ENCODE assay signal across 32 cellular contexts in the genomic region with DNA sequence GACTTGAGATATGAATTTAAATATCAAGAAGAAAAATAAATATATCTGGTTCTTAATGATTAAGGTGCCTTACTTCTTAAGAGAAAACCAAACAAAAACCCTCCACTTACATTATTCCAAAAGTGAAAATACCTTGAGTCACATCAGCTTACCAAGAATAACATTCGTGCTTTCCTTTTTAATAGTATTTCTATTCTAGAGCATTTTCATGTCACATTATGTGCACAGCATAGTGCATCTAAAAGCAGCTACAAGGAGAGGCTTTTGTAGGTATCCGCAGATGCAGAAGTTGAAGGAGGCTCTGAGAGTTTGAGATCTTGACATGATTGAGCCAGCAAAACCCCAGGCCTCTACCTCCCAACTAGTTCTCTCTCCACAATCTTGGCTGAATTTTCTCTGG.
DNase-seq lines count a peak whose midpoint lies in the region; ATAC-seq and TF ChIP-seq lines count a peak whose summit lies in the region.
"Had no signal": no experiment of that assay in that cellular context is flagged by ENCODE, and none has a peak within 500 bp of the region (broad histone marks: within the 10 kb centered on the region; RNA-seq: fewer than 3 reads in every experiment).

No MANE protein-coding gene starts in this region.

- H3K4me3 ChIP-seq in upper lobe of left lung, result no peak overlapping the region
- H3K4me3 ChIP-seq: heart right ventricle, suprapubic skin, uterus had no signal

- no peak for TF ChIP-seq EP300 in upper lobe of left lung (IDR thresholded peaks at IDR 0.05)

- no peak for TF ChIP-seq CTCF in GM13976 (IDR thresholded peaks at IDR 0.05; ENCODE audit: borderline replicate concordance, control extremely low read depth, extremely low read depth, insufficient read depth, missing control alignments)
- no peak for TF ChIP-seq CTCF in upper lobe of left lung (IDR thresholded peaks at IDR 0.05)

- H3K9me3 ChIP-seq in upper lobe of left lung, result no peaks in the 10 kb centered on the region
- H3K9me3 ChIP-seq: heart right ventricle, SK-N-SH, suprapubic skin, uterus had no signal

- no peak for TF ChIP-seq POLR2A in upper lobe of left lung (IDR thresholded peaks at IDR 0.05)

- ATAC-seq in GM19395 (IDR thresholded peaks at IDR 0.05; ENCODE audit: unreplicated experiment) (peak; percentile 85), HG02642 (IDR thresholded peaks at IDR 0.05; ENCODE audit: poor library complexity, unreplicated experiment) (peak; percentile 67), HG03442 (IDR thresholded peaks at IDR 0.05; ENCODE audit: unreplicated experiment) (peak; percentile 93), upper lobe of left lung (ENCODE audit: low FRiP score in 2 of 2) (no peak)
- ATAC-seq: activated CD8-positive, alpha-beta T cell treated with anti-CD3 and anti-CD28 coated beads, Interleukin-2, amount 10 ng/mL, durations not matched to agents 7 days and 5 days; HepG2; right cardiac atrium; stimulated activated naive B cell treated with anti-CD40 and anti-IgM and Interleukin-4, amounts not matched to agents 10 μg/mL and 1 μg/mL and 100 μg/mL, for 72 hours; T-helper 17 cell had no signal

- H3K27ac ChIP-seq in upper lobe of left lung, result no peak overlapping the region
- H3K27ac ChIP-seq: brain microvascular endothelial cell, heart right ventricle, parathyroid adenoma, suprapubic skin, uterus had no signal

- DNase-seq in GM13976 (ENCODE audit: low spot score) (peak; percentile 6), NCI-H1417 (lab: John Stamatoyannopoulos, UW) (no peak), upper lobe of left lung (no peak), NCI-H2081 (lab: John Stamatoyannopoulos, UW) (no peak), activated T-cell treated with anti-CD3 and anti-CD28 coated beads for 4 hours (no peak)
- DNase-seq: activated CD4-positive, alpha-beta T cell treated with anti-CD3 and anti-CD28 coated beads for 1 hour; activated CD8-positive, alpha-beta T cell treated with anti-CD3 and anti-CD28 coated beads, Interleukin-2, amount 10 ng/mL, durations not matched to agents 7 days and 5 days; activated T-cell treated with anti-CD3 and anti-CD28 coated beads, Interleukin-2, amount 50 U/mL, for 1 hour; brain microvascular endothelial cell; DMS53; effector memory CD4-positive, alpha-beta T cell; foreskin fibroblast; GF-D8; H9; heart right ventricle; mammary epithelial cell; NCI-H1092; NCI-H2029; NCI-H226; NCI-H748 treated with DMSO at 0.1 percent for 48 hours; right cardiac atrium; SK-N-SH; stimulated activated CD4-positive, alpha-beta T cell treated with anti-CD3 and anti-CD28 coated beads, Interleukin-4, amount 100 ng/mL, for 1 hour; stimulated activated naive B cell treated with anti-CD40 and anti-IgM and Interleukin-4, amounts not matched to agents 10 μg/mL and 1 μg/mL and 100 μg/mL, for 72 hours; T-helper 17 cell; uterus had no signal

- H3K36me3 ChIP-seq in upper lobe of left lung, result no peaks in the 10 kb centered on the region
- H3K36me3 ChIP-seq: brain microvascular endothelial cell, suprapubic skin, uterus had no signal

- 78 to 84% methylated on average over 2 of the region's 2 CpGs for WGBS in upper lobe of left lung, 2 donors

- peaks cover 0 to 7% (median 0%) of the 10 kb centered on the region in 4 donors for H3K4me1 ChIP-seq in upper lobe of left lung
- H3K4me1 ChIP-seq: parathyroid adenoma, suprapubic skin, uterus had no signal

- in situ Hi-C loops in GM13976 (cut with MboI; ENCODE audit: low sequenced_read_pairs, unreplicated experiment), result no loop called here

- H3K27me3 ChIP-seq in upper lobe of left lung, result no peaks in the 10 kb centered on the region
- H3K27me3 ChIP-seq: brain microvascular endothelial cell, heart right ventricle, suprapubic skin, uterus had no signal

Comparison
In these comparisons a context has a peak if more than half of its experiments do, and no peak if none do; other contexts are left out.
1. ATAC-seq: peak in GM19395 (single experiment), HG02642 (single experiment) and HG03442 (single experiment); none in upper lobe of left lung (0 of 2).